In genomic region chr5:312845-313244, GRCh38 we compare ENCODE assay signal across 17 cellular contexts. TPM values are rescaled to one million over a fixed set of nuclear protein-coding genes. Genes with fewer than 3 reads are reported as not detected.
A peak's percentile ranks its signal among the peaks of the same experiment; 100 is the strongest.
DNase-seq lines count a peak whose midpoint lies in the region; TF ChIP-seq lines count a peak whose summit lies in the region.
"Had no signal": no experiment of that assay in that cellular context is flagged by ENCODE, and none has a peak within 500 bp of the region (broad histone marks: within the 10 kb centered on the region; RNA-seq: fewer than 3 reads in every experiment).

No MANE protein-coding gene starts in this region.

- H2BK5ac ChIP-seq in mesenchymal stem cell (ENCODE audit: low read depth, low read length, poor library complexity, severe bottlenecking): no peak overlapping the region

- no peak overlapping the region for H3K27ac ChIP-seq in mesenchymal stem cell (ENCODE audit: low read length, poor library complexity, severe bottlenecking)

- H3K4me3 Mint-ChIP-seq in HFFc6: no peak overlapping the region
- no peak overlapping the region for H3K4me3 Mint-ChIP-seq in endothelial cell (ENCODE audit: unreplicated experiment)
- H3K4me3 Mint-ChIP-seq: CD4-positive, alpha-beta T cell; GM23338 had no signal

- no peaks in the 10 kb centered on the region for H3K27me3 ChIP-seq in mesenchymal stem cell (ENCODE audit: control insufficient read depth in 1 of 2, insufficient read depth in 1 of 2, low read length in 2 of 2)
- H3K27me3 ChIP-seq: MG63 had no signal

- peak; percentile 15 for DNase-seq in AG08396 (ENCODE audit: low spot score)
- no peak for DNase-seq in HFFc6
- DNase-seq in fibroblast of villous mesenchyme (ENCODE audit: low read depth): peak; percentile 52
- DNase-seq in mesenchymal stem cell: no peak
- DNase-seq in CD1c-positive myeloid dendritic cell (ENCODE audit: extremely low spot score): no peak
- no peak for DNase-seq in COLO829 (ENCODE audit: low spot score)
- DNase-seq in endothelial cell (ENCODE audit: low spot score): no peak
- DNase-seq in NCI-H2081 (lab: John Stamatoyannopoulos, UW): no peak
- DNase-seq: CD4-positive, alpha-beta T cell; DMS79 treated with DMSO at 0.1 percent for 48 hours; MG63; NCI-H187 treated with DMSO at 0.1 percent for 48 hours; NCI-H2171; NCI-H446 treated with DMSO at 0.1 percent for 48 hours; NCI-H774; SHP77 treated with DMSO at 0.1 percent for 48 hours had no signal

- peaks cover 52 to 68% of the 10 kb centered on the region in 2 experiments for H3K36me3 ChIP-seq in mesenchymal stem cell (ENCODE audit: control insufficient read depth in 1 of 2, insufficient read depth in 2 of 2, low read depth in 1 of 2, low read length in 2 of 2)

- H3K4me1 Mint-ChIP-seq in HFFc6 (ENCODE audit: low read depth) (peaks cover 7% of the 10 kb centered on the region), endothelial cell (ENCODE audit: unreplicated experiment) (peaks cover 15% of the 10 kb centered on the region)

- H3K4me1 ChIP-seq in mesenchymal stem cell (ENCODE audit: control insufficient read depth, insufficient read depth, low read depth, low read length): peaks cover 39% of the 10 kb centered on the region

- no peak overlapping the region for H3K4ac ChIP-seq in mesenchymal stem cell (ENCODE audit: low read depth in 1 of 2, low read length in 2 of 2)

- H3K4me2 ChIP-seq in mesenchymal stem cell (ENCODE audit: low read length, poor library complexity, severe bottlenecking): no peak overlapping the region
- H3K4me2 ChIP-seq: GM23338 had no signal

- H2BK12ac ChIP-seq in mesenchymal stem cell (ENCODE audit: low read length in 2 of 2): no peak overlapping the region

- no peak overlapping the region for H3K14ac ChIP-seq in mesenchymal stem cell (ENCODE audit: low read length in 2 of 2)

- no peak overlapping the region for H3K18ac ChIP-seq in mesenchymal stem cell (ENCODE audit: low read depth in 1 of 2, low read length in 2 of 2)

- no peak overlapping the region for H4K91ac ChIP-seq in mesenchymal stem cell (ENCODE audit: low read length)

- TF ChIP-seq CTCF in HFFc6 (IDR thresholded peaks at IDR 0.05) (no peak), fibroblast of villous mesenchyme (IDR thresholded peaks at IDR 0.05; ENCODE audit: insufficient read depth, low read depth, low read length) (no peak), endothelial cell (IDR thresholded peaks at IDR 0.05; ENCODE audit: unreplicated experiment) (no peak)

- no peak overlapping the region for H2BK120ac ChIP-seq in mesenchymal stem cell (ENCODE audit: low read depth, low read length)

- no peaks in the 10 kb centered on the region for H3K9me3 Mint-ChIP-seq in HFFc6
- no peaks in the 10 kb centered on the region for H3K9me3 Mint-ChIP-seq in endothelial cell (ENCODE audit: unreplicated experiment)
- H3K9me3 Mint-ChIP-seq: CD4-positive, alpha-beta T cell; GM23338 had no signal

- H3K27ac Mint-ChIP-seq in HFFc6: peak overlapping the region; percentile 31; the same call in 1 of the 2 replicates
- H3K27ac Mint-ChIP-seq in endothelial cell (ENCODE audit: unreplicated experiment): no peak overlapping the region
- H3K27ac Mint-ChIP-seq: CD4-positive, alpha-beta T cell; GM23338 had no signal

- 88% methylated on average over 11 of the region's 12 CpGs for WGBS in mesenchymal stem cell

- no peak overlapping the region for H2AK5ac ChIP-seq in mesenchymal stem cell (ENCODE audit: low read length, severe bottlenecking)

- H3K9ac ChIP-seq in mesenchymal stem cell (ENCODE audit: low read length): peak overlapping the region; percentile 41

- H3K27me3 Mint-ChIP-seq in HFFc6 (ENCODE audit: insufficient read depth) (peaks cover 2% of the 10 kb centered on the region), endothelial cell (ENCODE audit: unreplicated experiment) (peaks cover 13% of the 10 kb centered on the region)
- H3K27me3 Mint-ChIP-seq: CD4-positive, alpha-beta T cell had no signal

- H3K36me3 Mint-ChIP-seq in HFFc6 (ENCODE audit: low read depth): 0 out of 2 replicates have a peak, but pooled peaks cover 6% of the 10 kb centered on the region
- H3K36me3 Mint-ChIP-seq in endothelial cell (ENCODE audit: low read depth, unreplicated experiment): peaks cover 22% of the 10 kb centered on the region

- no peak overlapping the region for H2AFZ ChIP-seq in mesenchymal stem cell (ENCODE audit: low read depth, low read length)
- H2AFZ ChIP-seq: GM23338 had no signal

- H3K4me3 ChIP-seq in fibroblast of villous mesenchyme (ENCODE audit: low read depth, low read length): no peak overlapping the region
- no peak overlapping the region for H3K4me3 ChIP-seq in mesenchymal stem cell (ENCODE audit: insufficient read depth in 1 of 2, low read depth in 1 of 2, low read length in 2 of 2)
- H3K4me3 ChIP-seq: GM23338, MG63 had no signal

- no peaks in the 10 kb centered on the region for H3K9me3 ChIP-seq in mesenchymal stem cell (ENCODE audit: control insufficient read depth, low read length)
- H3K9me3 ChIP-seq: MG63 had no signal

- H3K79me1 ChIP-seq in mesenchymal stem cell (replicated peaks; ENCODE audit: low read length, poor library complexity, severe bottlenecking): peaks cover 30% of the 10 kb centered on the region

- peak overlapping the region in 1 of 2 experiments; percentile 78 for H3K23ac ChIP-seq in mesenchymal stem cell (ENCODE audit: low read length in 2 of 2)

- H4K8ac ChIP-seq in mesenchymal stem cell (ENCODE audit: low read length): no peak overlapping the region

- H2BK15ac ChIP-seq in mesenchymal stem cell (ENCODE audit: low read depth, poor library complexity, severe bottlenecking): no peak overlapping the region

RNA-seq across cellular contexts. Expression of gene AHRR, which starts 8.7 kb away (rescaled TPM):
- 10 to 100 TPM; 30.9 to 55.7 (median 51.9) TPM for total RNA-seq in HFFc6 (2021; fragmentation: NEBNext Ultra II Directional; extraction: Animal tissue kit (Norgen Biotek cat#: 25700))
- total RNA-seq in fibroblast of villous mesenchyme: 22.5 and 35.1 TPM in 2 replicates
- 12.1 TPM for polyA plus RNA-seq in mesenchymal stem cell (2013, experiment 1 of 2)
- polyA plus RNA-seq in mesenchymal stem cell (2013, experiment 2 of 2): 12.0 TPM
- 8.7 TPM for total RNA-seq in endothelial cell (ENCODE audit: unreplicated experiment)

RNA-seq across cellular contexts. Expression of gene PDCD6, which starts 41.4 kb away (rescaled TPM):
- total RNA-seq in HFFc6 (2021; fragmentation: NEBNext Ultra II Directional; extraction: Animal tissue kit (Norgen Biotek cat#: 25700)): 100 to 1,000 TPM in 3 of 6 experiments, 10 to 100 TPM in 3; 89.5 to 108 (median 99.1) TPM
- total RNA-seq in fibroblast of villous mesenchyme (72.2 and 84.6 TPM in 2 replicates), endothelial cell (ENCODE audit: unreplicated experiment) (101 TPM)
- polyA plus RNA-seq in mesenchymal stem cell (2013, experiment 1 of 2): 71.0 TPM
- polyA plus RNA-seq in mesenchymal stem cell (2013, experiment 2 of 2): 74.3 TPM

Comparison
In these comparisons a context has a peak if more than half of its experiments do, and no peak if none do; other contexts are left out.
1. DNase-seq: peak in AG08396 (single experiment) and fibroblast of villous mesenchyme (single experiment); none in HFFc6 (single experiment), mesenchymal stem cell (single experiment), CD1c-positive myeloid dendritic cell (single experiment), COLO829 (single experiment), endothelial cell (single experiment) and NCI-H2081 (0 of 2).